ENCODE assay signal across 20 cellular contexts in the genomic region with DNA sequence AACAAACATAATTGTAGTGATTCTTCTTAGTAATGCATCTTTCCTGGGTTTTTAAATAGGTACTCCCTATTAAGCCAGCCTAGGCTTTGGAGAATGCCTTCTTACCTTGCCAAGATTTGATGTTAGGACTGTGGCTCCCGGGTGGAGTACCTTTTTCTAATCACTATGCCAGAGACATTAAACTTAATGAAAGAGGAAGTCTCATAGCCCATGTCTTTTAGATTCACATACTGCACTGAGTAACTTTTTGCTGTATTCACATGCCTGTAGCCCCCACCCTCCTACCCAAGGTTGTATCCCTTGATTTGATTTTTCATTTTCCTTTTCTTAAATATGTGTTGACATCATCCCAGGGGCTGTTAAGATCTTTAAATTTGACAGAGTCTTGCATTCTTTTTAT.
DNase-seq lines count a peak whose midpoint lies in the region; ATAC-seq, FAIRE-seq and TF ChIP-seq lines count a peak whose summit lies in the region.
"Had no signal": no experiment of that assay in that cellular context is flagged by ENCODE, and none has a peak within 500 bp of the region (broad histone marks: within the 10 kb centered on the region; RNA-seq: fewer than 3 reads in every experiment).

No MANE protein-coding gene starts in this region.

- H4K20me1 ChIP-seq in BLaER1 treated with 17β-estradiol and CSF1 and Interleukin-3, amounts not matched to agents 10 nM and 100 nM: peaks cover 13 to 78% (median 33%) of the 10 kb centered on the region in 11 experiments; a peak in 20 of 22 replicates

- FAIRE-seq in GM12892 (lab: Jason Lieb, UNC): peak; percentile 61

- peaks cover 16 to 78% (median 48%) of the 10 kb centered on the region in 11 experiments; a peak in 21 of 22 replicates for H3K36me3 ChIP-seq in BLaER1 treated with 17β-estradiol and CSF1 and Interleukin-3, amounts not matched to agents 10 nM and 100 nM
- H3K36me3 ChIP-seq in psoas muscle (ENCODE audit: insufficient read depth in 1 of 2, low read depth in 1 of 2): peaks cover 0 to 43% of the 10 kb centered on the region in 2 donors
- H3K36me3 ChIP-seq: neural progenitor cell had no signal

- no peak for TF ChIP-seq POLR2A in GM12892 (IDR thresholded peaks at IDR 0.05; ENCODE audit: low read depth, low read length)
- TF ChIP-seq POLR2A in NB4 (IDR thresholded peaks at IDR 0.05; ENCODE audit: extremely low read depth, insufficient read length): no peak

- TF ChIP-seq CTCF in NB4 (IDR thresholded peaks at IDR 0.05; ENCODE audit: low read depth, low read length): no peak
- no peak for TF ChIP-seq CTCF in psoas muscle (IDR thresholded peaks at IDR 0.05)

- no peaks in the 10 kb centered on the region for H3K27me3 Mint-ChIP-seq in activated naive CD8-positive, alpha-beta T cell treated with anti-CD3 and anti-CD28 coated beads for 36 hours

- H3K9me3 Mint-ChIP-seq in activated naive CD8-positive, alpha-beta T cell treated with anti-CD3 and anti-CD28 coated beads for 36 hours: no peaks in the 10 kb centered on the region
- H3K9me3 Mint-ChIP-seq: neural progenitor cell had no signal

- peaks cover 16% of the 10 kb centered on the region for H3K36me3 Mint-ChIP-seq in activated naive CD8-positive, alpha-beta T cell treated with anti-CD3 and anti-CD28 coated beads for 36 hours

- DNase-seq in GM12892 (ENCODE audit: insufficient read length) (no peak), NB4 (ENCODE audit: low read depth) (peak; percentile 5), right cardiac atrium (no peak), psoas muscle (no peak)
- no peak for DNase-seq in activated naive CD8-positive, alpha-beta T cell treated with anti-CD3 and anti-CD28 coated beads for 36 hours
- DNase-seq in activated CD8-positive, alpha-beta memory T cell treated with anti-CD3 and anti-CD28 coated beads for 24 hours: no peak
- DNase-seq: activated CD4-positive, alpha-beta T cell treated with anti-CD3 and anti-CD28 coated beads for 48 hours; activated T-cell treated with anti-CD3 and anti-CD28 coated beads for 4 hours; caudate nucleus; effector CD8-positive, alpha-beta T cell; heart right ventricle; IMR-90; islet precursor cell; mesenchymal stem cell; retina; Right ventricle myocardium superior; substantia nigra had no signal

- no peak overlapping the region for H3K27ac ChIP-seq in BLaER1 treated with 17β-estradiol and CSF1 and Interleukin-3, amounts not matched to agents 10 nM and 100 nM
- no peak overlapping the region for H3K27ac ChIP-seq in right cardiac atrium (ENCODE audit: low read length)
- no peak overlapping the region for H3K27ac ChIP-seq in psoas muscle
- H3K27ac ChIP-seq: heart right ventricle, neural progenitor cell had no signal

- H3K27me3 ChIP-seq in BLaER1 treated with 17β-estradiol and CSF1 and Interleukin-3, amounts not matched to agents 10 nM and 100 nM: no peaks in the 10 kb centered on the region
- H3K27me3 ChIP-seq in right cardiac atrium (ENCODE audit: control insufficient read depth, insufficient read depth) (no peaks in the 10 kb centered on the region), psoas muscle (ENCODE audit: insufficient read depth in 3 of 3, low read length in 2 of 3) (no peaks in the 10 kb centered on the region)
- H3K27me3 ChIP-seq: heart right ventricle, neural progenitor cell had no signal

- H3K9me3 ChIP-seq in BLaER1 treated with 17β-estradiol and CSF1 and Interleukin-3, amounts not matched to agents 10 nM and 100 nM (replicated peaks in 1 of 11): no peaks in the 10 kb centered on the region
- H3K9me3 ChIP-seq in right cardiac atrium (ENCODE audit: control insufficient read depth, low read length): no peaks in the 10 kb centered on the region
- no peaks in the 10 kb centered on the region for H3K9me3 ChIP-seq in psoas muscle
- H3K9me3 ChIP-seq: heart right ventricle had no signal

- H3K4me3 Mint-ChIP-seq in activated naive CD8-positive, alpha-beta T cell treated with anti-CD3 and anti-CD28 coated beads for 36 hours: no peak overlapping the region
- H3K4me3 Mint-ChIP-seq: neural progenitor cell had no signal

- peak overlapping the region; percentile 48 for H3K27ac Mint-ChIP-seq in activated naive CD8-positive, alpha-beta T cell treated with anti-CD3 and anti-CD28 coated beads for 36 hours
- H3K27ac Mint-ChIP-seq: neural progenitor cell had no signal

- peak overlapping the region; percentile 1 to 51 (median 19); a peak in 15 of 22 replicates for H3K4me2 ChIP-seq in BLaER1 treated with 17β-estradiol and CSF1 and Interleukin-3, amounts not matched to agents 10 nM and 100 nM
- H3K4me2 ChIP-seq: neural progenitor cell had no signal

- intact Hi-C loops in right cardiac atrium (cut with DNase I) (loop anchor here (5.0 to 10.0 kb wide), 5 partner anchors 115 to 428 kb away; a partner anchor contains a TSS), psoas muscle (cut with DNase I) (loop anchor here (5.0 to 10.0 kb wide), 2 partner anchors 145 to 438 kb away; no protein-coding TSS in a partner anchor)

- ATAC-seq in right cardiac atrium (no peak), HG03520 (IDR thresholded peaks at IDR 0.05; ENCODE audit: unreplicated experiment) (no peak), psoas muscle (no peak)
- ATAC-seq: heart right ventricle had no signal

- H3K4me1 ChIP-seq in BLaER1 treated with 17β-estradiol and CSF1 and Interleukin-3, amounts not matched to agents 10 nM and 100 nM: peaks cover 44 to 90% (median 72%) of the 10 kb centered on the region in 10 experiments
- H3K4me1 ChIP-seq in right cardiac atrium (ENCODE audit: control insufficient read depth, insufficient read depth, low read length) (no peaks in the 10 kb centered on the region), psoas muscle (peaks cover 3% of the 10 kb centered on the region)
- H3K4me1 ChIP-seq: neural progenitor cell had no signal

- H3K9ac ChIP-seq in BLaER1 treated with 17β-estradiol and CSF1 and Interleukin-3, amounts not matched to agents 10 nM and 100 nM: no peak overlapping the region
- H3K9ac ChIP-seq: neural progenitor cell had no signal

- no peak overlapping the region for H3K4me3 ChIP-seq in BLaER1 treated with 17β-estradiol and CSF1 and Interleukin-3, amounts not matched to agents 10 nM and 100 nM
- H3K4me3 ChIP-seq in NB4 (ENCODE audit: low read depth, low read length) (no peak overlapping the region), right cardiac atrium (ENCODE audit: low read length) (no peak overlapping the region), psoas muscle (no peak overlapping the region)
- H3K4me3 ChIP-seq: heart right ventricle, neural progenitor cell had no signal

- 50% methylated on average over 1 of the region's 1 CpG for WGBS in right cardiac atrium
- 12 to 26% (median 13%) methylated on average over 1 of the region's 1 CpG for WGBS in psoas muscle, 3 donors

- H3K4me1 Mint-ChIP-seq in activated naive CD8-positive, alpha-beta T cell treated with anti-CD3 and anti-CD28 coated beads for 36 hours: peaks cover 53% of the 10 kb centered on the region
